ENCODE assay signal across 1 cellular context in the genomic region with DNA sequence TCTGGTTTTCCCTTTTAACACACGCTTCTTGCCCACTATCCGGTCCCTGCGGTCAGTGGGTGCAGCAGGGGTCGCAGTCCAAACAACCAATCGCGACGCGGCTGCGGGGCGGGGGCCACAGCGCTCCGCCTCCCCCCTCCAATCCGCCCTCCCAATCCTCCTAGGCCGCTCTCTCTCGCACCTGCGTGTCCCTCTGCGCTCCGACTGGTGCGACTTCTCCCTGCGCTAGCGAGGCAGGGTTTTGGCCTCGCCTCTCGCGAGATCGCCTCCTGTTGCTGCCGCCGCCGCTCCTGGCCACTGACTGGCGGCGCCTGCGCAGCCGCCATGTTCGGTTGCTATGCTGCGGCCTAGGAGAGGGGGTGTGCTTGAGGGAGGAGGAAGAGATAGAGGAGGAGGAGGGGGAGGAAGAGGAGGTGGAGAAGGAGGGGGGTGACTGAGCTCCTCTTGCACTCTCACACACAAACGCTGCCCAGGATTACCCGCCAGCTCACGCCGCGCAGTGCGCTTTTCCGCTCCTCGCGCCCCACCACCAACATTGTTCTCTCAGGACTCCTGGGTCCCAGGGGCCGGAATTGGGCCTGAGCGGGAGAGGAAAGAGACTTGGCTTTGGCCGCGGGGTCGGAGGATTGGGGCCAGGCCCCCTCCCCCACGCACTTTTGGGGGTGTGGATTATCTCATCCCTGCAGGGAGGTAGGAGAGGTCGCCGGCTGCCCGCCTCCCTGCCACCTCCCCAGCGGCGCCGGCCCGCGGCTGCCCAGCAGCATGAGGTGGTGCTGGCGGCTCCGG.
A peak's percentile ranks its signal among the peaks of the same experiment; 100 is the strongest.
TF ChIP-seq lines count a peak whose summit lies in the region.

A gene with protein sequence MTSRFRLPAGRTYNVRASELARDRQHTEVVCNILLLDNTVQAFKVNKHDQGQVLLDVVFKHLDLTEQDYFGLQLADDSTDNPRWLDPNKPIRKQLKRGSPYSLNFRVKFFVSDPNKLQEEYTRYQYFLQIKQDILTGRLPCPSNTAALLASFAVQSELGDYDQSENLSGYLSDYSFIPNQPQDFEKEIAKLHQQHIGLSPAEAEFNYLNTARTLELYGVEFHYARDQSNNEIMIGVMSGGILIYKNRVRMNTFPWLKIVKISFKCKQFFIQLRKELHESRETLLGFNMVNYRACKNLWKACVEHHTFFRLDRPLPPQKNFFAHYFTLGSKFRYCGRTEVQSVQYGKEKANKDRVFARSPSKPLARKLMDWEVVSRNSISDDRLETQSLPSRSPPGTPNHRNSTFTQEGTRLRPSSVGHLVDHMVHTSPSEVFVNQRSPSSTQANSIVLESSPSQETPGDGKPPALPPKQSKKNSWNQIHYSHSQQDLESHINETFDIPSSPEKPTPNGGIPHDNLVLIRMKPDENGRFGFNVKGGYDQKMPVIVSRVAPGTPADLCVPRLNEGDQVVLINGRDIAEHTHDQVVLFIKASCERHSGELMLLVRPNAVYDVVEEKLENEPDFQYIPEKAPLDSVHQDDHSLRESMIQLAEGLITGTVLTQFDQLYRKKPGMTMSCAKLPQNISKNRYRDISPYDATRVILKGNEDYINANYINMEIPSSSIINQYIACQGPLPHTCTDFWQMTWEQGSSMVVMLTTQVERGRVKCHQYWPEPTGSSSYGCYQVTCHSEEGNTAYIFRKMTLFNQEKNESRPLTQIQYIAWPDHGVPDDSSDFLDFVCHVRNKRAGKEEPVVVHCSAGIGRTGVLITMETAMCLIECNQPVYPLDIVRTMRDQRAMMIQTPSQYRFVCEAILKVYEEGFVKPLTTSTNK (plus strand): TSS at position 472 of the 786 bp plus-strand sequence. CDS start 49,932 bp downstream, outside the sequence.

TF ChIP-seq in HepG2, 621 proteins besides CTCF, POLR2A, EP300 and RAD21 (continued from another document and continues in another):
- TF ChIP-seq HIVEP1 (CRISPR knock-in tag; IDR thresholded peaks at IDR 0.05), result peak; percentile 78
- TF ChIP-seq, protein P1, sequence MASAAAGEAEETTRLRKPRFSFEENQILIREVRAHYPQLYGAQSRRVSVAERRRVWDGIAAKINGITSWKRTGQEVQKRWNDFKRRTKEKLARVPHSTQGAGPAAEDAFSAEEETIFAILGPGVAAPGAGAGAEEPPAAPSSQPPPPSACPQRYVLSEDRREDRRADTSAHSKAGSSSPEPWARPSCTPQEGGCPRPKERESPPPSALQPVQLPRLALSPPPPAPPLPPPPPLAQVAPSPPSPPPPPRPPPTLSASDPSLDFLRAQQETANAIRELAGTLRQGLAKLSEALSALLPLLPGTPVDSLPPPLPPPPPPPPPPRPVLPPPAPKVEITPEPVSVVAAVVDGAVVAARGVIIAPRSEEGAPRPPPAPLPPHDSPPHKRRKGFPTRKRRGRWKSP (CRISPR knock-in tag; IDR thresholded peaks at IDR 0.05), result peak; percentile 98
- TF ChIP-seq, protein P2, sequence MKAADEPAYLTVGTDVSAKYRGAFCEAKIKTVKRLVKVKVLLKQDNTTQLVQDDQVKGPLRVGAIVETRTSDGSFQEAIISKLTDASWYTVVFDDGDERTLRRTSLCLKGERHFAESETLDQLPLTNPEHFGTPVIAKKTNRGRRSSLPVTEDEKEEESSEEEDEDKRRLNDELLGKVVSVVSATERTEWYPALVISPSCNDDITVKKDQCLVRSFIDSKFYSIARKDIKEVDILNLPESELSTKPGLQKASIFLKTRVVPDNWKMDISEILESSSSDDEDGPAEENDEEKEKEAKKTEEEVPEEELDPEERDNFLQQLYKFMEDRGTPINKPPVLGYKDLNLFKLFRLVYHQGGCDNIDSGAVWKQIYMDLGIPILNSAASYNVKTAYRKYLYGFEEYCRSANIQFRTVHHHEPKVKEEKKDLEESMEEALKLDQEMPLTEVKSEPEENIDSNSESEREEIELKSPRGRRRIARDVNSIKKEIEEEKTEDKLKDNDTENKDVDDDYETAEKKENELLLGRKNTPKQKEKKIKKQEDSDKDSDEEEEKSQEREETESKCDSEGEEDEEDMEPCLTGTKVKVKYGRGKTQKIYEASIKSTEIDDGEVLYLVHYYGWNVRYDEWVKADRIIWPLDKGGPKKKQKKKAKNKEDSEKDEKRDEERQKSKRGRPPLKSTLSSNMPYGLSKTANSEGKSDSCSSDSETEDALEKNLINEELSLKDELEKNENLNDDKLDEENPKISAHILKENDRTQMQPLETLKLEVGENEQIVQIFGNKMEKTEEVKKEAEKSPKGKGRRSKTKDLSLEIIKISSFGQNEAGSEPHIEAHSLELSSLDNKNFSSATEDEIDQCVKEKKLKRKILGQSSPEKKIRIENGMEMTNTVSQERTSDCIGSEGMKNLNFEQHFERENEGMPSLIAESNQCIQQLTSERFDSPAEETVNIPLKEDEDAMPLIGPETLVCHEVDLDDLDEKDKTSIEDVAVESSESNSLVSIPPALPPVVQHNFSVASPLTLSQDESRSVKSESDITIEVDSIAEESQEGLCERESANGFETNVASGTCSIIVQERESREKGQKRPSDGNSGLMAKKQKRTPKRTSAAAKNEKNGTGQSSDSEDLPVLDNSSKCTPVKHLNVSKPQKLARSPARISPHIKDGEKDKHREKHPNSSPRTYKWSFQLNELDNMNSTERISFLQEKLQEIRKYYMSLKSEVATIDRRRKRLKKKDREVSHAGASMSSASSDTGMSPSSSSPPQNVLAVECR (CRISPR knock-in tag; IDR thresholded peaks at IDR 0.05; ENCODE audit: borderline replicate concordance), result peak; percentile 96
- peak; percentile 96 for TF ChIP-seq TBX2 (CRISPR knock-in tag; IDR thresholded peaks at IDR 0.05; ENCODE audit: borderline replicate concordance)
- TF ChIP-seq, protein P3, sequence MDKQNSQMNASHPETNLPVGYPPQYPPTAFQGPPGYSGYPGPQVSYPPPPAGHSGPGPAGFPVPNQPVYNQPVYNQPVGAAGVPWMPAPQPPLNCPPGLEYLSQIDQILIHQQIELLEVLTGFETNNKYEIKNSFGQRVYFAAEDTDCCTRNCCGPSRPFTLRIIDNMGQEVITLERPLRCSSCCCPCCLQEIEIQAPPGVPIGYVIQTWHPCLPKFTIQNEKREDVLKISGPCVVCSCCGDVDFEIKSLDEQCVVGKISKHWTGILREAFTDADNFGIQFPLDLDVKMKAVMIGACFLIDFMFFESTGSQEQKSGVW (CRISPR knock-in tag; IDR thresholded peaks at IDR 0.05; ENCODE audit: borderline replicate concordance), result no peak; the same call in 1 of the 2 replicates
- TF ChIP-seq CEBPG (CRISPR knock-in tag; IDR thresholded peaks at IDR 0.05), result peak; percentile 62
- TF ChIP-seq MAZ (IDR thresholded peaks at IDR 0.05; ENCODE audit: borderline replicate concordance, low read depth, low read length), result peak; percentile 96; the same call in 1 of the 2 replicates
- peak; percentile 97 for TF ChIP-seq MAZ (CRISPR knock-in tag; IDR thresholded peaks at IDR 0.05; ENCODE audit: low read depth)
- peak; percentile 86 for TF ChIP-seq ZNF780A (CRISPR knock-in tag; IDR thresholded peaks at IDR 0.05)
- TF ChIP-seq ZNF83 (CRISPR knock-in tag; IDR thresholded peaks at IDR 0.05; ENCODE audit: borderline replicate concordance), result no peak; the same call in 1 of the 2 replicates
- TF ChIP-seq ZNF101 (CRISPR knock-in tag; IDR thresholded peaks at IDR 0.05; ENCODE audit: borderline replicate concordance, low read depth), result no peak
- TF ChIP-seq, protein P4, sequence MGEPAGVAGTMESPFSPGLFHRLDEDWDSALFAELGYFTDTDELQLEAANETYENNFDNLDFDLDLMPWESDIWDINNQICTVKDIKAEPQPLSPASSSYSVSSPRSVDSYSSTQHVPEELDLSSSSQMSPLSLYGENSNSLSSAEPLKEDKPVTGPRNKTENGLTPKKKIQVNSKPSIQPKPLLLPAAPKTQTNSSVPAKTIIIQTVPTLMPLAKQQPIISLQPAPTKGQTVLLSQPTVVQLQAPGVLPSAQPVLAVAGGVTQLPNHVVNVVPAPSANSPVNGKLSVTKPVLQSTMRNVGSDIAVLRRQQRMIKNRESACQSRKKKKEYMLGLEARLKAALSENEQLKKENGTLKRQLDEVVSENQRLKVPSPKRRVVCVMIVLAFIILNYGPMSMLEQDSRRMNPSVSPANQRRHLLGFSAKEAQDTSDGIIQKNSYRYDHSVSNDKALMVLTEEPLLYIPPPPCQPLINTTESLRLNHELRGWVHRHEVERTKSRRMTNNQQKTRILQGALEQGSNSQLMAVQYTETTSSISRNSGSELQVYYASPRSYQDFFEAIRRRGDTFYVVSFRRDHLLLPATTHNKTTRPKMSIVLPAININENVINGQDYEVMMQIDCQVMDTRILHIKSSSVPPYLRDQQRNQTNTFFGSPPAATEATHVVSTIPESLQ (CRISPR knock-in tag; conservative IDR thresholded peaks at IDR 0.05), result peak; percentile 76
- TF ChIP-seq, protein P5, sequence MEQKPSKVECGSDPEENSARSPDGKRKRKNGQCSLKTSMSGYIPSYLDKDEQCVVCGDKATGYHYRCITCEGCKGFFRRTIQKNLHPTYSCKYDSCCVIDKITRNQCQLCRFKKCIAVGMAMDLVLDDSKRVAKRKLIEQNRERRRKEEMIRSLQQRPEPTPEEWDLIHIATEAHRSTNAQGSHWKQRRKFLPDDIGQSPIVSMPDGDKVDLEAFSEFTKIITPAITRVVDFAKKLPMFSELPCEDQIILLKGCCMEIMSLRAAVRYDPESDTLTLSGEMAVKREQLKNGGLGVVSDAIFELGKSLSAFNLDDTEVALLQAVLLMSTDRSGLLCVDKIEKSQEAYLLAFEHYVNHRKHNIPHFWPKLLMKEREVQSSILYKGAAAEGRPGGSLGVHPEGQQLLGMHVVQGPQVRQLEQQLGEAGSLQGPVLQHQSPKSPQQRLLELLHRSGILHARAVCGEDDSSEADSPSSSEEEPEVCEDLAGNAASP (CRISPR knock-in tag; IDR thresholded peaks at IDR 0.05; ENCODE audit: borderline replicate concordance), result peak; percentile 66
- TF ChIP-seq HHEX (CRISPR knock-in tag; IDR thresholded peaks at IDR 0.05), result peak; percentile 36; the same call in 1 of the 2 replicates
- peak; percentile 93; the same call in 1 of the 2 replicates for TF ChIP-seq ZBTB20 (CRISPR knock-in tag; IDR thresholded peaks at IDR 0.05; ENCODE audit: borderline replicate concordance, low read depth)
- TF ChIP-seq, protein P6, sequence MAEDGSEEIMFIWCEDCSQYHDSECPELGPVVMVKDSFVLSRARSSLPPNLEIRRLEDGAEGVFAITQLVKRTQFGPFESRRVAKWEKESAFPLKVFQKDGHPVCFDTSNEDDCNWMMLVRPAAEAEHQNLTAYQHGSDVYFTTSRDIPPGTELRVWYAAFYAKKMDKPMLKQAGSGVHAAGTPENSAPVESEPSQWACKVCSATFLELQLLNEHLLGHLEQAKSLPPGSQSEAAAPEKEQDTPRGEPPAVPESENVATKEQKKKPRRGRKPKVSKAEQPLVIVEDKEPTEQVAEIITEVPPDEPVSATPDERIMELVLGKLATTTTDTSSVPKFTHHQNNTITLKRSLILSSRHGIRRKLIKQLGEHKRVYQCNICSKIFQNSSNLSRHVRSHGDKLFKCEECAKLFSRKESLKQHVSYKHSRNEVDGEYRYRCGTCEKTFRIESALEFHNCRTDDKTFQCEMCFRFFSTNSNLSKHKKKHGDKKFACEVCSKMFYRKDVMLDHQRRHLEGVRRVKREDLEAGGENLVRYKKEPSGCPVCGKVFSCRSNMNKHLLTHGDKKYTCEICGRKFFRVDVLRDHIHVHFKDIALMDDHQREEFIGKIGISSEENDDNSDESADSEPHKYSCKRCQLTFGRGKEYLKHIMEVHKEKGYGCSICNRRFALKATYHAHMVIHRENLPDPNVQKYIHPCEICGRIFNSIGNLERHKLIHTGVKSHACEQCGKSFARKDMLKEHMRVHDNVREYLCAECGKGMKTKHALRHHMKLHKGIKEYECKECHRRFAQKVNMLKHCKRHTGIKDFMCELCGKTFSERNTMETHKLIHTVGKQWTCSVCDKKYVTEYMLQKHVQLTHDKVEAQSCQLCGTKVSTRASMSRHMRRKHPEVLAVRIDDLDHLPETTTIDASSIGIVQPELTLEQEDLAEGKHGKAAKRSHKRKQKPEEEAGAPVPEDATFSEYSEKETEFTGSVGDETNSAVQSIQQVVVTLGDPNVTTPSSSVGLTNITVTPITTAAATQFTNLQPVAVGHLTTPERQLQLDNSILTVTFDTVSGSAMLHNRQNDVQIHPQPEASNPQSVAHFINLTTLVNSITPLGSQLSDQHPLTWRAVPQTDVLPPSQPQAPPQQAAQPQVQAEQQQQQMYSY (CRISPR knock-in tag; IDR thresholded peaks at IDR 0.05), result no peak
- TF ChIP-seq KDM5B (CRISPR knock-in tag; IDR thresholded peaks at IDR 0.05; ENCODE audit: borderline replicate concordance), result peak; percentile 95
- TF ChIP-seq HNRNPK (IDR thresholded peaks at IDR 0.05; ENCODE audit: low read depth, low read length, poor library complexity, severe bottlenecking), result peak; percentile 99
- TF ChIP-seq ZNF75D (CRISPR knock-in tag; IDR thresholded peaks at IDR 0.05; ENCODE audit: borderline replicate concordance), result no peak; the same call in 1 of the 2 replicates
- peak; percentile 7 to 22; a peak in 1 of 4 replicates for TF ChIP-seq NR2F1 (CRISPR knock-in tag; IDR thresholded peaks at IDR 0.05)
- peak; percentile 80 for TF ChIP-seq KLF6 (CRISPR knock-in tag; IDR thresholded peaks at IDR 0.05)
- peak; percentile 97 for TF ChIP-seq ZNF441 (CRISPR knock-in tag; IDR thresholded peaks at IDR 0.05; ENCODE audit: borderline replicate concordance)
- peak; percentile 91 for TF ChIP-seq MEF2D (CRISPR knock-in tag; IDR thresholded peaks at IDR 0.05)
- TF ChIP-seq, protein P7, sequence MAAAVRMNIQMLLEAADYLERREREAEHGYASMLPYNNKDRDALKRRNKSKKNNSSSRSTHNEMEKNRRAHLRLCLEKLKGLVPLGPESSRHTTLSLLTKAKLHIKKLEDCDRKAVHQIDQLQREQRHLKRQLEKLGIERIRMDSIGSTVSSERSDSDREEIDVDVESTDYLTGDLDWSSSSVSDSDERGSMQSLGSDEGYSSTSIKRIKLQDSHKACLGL (CRISPR knock-in tag; IDR thresholded peaks at IDR 0.05), result 0 out of 2 replicates have a peak, but pooled peaks have one; percentile 55
- no peak for TF ChIP-seq TCF7L2 (IDR thresholded peaks at IDR 0.05; ENCODE audit: low read depth, low read length)
- TF ChIP-seq, protein P8, sequence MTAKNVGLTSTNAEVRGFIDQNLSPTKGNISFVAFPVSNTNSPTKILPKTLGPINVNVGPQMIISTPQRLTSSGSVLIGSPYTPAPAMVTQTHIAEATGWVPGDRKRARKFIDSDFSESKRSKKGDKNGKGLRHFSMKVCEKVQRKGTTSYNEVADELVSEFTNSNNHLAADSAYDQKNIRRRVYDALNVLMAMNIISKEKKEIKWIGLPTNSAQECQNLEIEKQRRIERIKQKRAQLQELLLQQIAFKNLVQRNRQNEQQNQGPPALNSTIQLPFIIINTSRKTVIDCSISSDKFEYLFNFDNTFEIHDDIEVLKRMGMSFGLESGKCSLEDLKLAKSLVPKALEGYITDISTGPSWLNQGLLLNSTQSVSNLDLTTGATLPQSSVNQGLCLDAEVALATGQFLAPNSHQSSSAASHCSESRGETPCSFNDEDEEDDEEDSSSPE (CRISPR knock-in tag; IDR thresholded peaks at IDR 0.05), result peak; percentile 92
- TF ChIP-seq ZNF143 (CRISPR knock-in tag; IDR thresholded peaks at IDR 0.05), result peak; percentile 48; the same call in 1 of the 2 replicates
- TF ChIP-seq NFYB (CRISPR knock-in tag; IDR thresholded peaks at IDR 0.05), result peak; percentile 82
- TF ChIP-seq MYC (CRISPR knock-in tag; IDR thresholded peaks at IDR 0.05; ENCODE audit: borderline replicate concordance), result peak; percentile 89
- TF ChIP-seq, protein P9, sequence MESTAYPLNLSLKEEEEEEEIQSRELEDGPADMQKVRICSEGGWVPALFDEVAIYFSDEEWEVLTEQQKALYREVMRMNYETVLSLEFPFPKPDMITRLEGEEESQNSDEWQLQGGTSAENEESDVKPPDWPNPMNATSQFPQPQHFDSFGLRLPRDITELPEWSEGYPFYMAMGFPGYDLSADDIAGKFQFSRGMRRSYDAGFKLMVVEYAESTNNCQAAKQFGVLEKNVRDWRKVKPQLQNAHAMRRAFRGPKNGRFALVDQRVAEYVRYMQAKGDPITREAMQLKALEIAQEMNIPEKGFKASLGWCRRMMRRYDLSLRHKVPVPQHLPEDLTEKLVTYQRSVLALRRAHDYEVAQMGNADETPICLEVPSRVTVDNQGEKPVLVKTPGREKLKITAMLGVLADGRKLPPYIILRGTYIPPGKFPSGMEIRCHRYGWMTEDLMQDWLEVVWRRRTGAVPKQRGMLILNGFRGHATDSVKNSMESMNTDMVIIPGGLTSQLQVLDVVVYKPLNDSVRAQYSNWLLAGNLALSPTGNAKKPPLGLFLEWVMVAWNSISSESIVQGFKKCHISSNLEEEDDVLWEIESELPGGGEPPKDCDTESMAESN (CRISPR knock-in tag; conservative IDR thresholded peaks at IDR 0.05), result peak; percentile 65
